In genomic region chr2:23537991-23538390, GRCh38 we compare ENCODE assay signal across 25 cellular contexts.
"Had no signal": no experiment of that assay in that cellular context is flagged by ENCODE, and none has a peak within 500 bp of the region (broad histone marks: within the 10 kb centered on the region; RNA-seq: fewer than 3 reads in every experiment).

No MANE protein-coding gene starts in this region.

- H3K27ac ChIP-seq: left ventricle myocardium inferior, pancreas, prostate gland, thoracic aorta, uterus had no signal

- H3K36me3 ChIP-seq: adrenal gland, left ventricle myocardium inferior, pancreas, prostate gland, thoracic aorta, uterus had no signal

- H3K27me3 ChIP-seq: adrenal gland, pancreas, uterus had no signal

- H3K4me3 ChIP-seq: adrenal gland, left ventricle myocardium inferior, mucosa of descending colon, pancreas, prostate gland, thoracic aorta, uterus had no signal

- ATAC-seq: activated CD8-positive, alpha-beta T cell treated with anti-CD3 and anti-CD28 coated beads for 36 hours; effector memory CD8-positive, alpha-beta T cell; mucosa of descending colon; pancreas; sciatic nerve; stimulated activated effector memory CD8-positive, alpha-beta T cell treated with anti-CD3 and anti-CD28 coated beads, Interleukin-12 subunit alpha, Interleukin-12 subunit beta, amount 100 ng/mL, for 72 hours; T-helper 17 cell; WTC11 had no signal

- H3K9me3 ChIP-seq: adrenal gland, left ventricle myocardium inferior, mucosa of descending colon, pancreas, prostate gland, thoracic aorta, uterus had no signal

- H3K4me1 ChIP-seq: pancreas, prostate gland had no signal

- DNase-seq: activated CD4-positive, alpha-beta T cell treated with anti-CD3 and anti-CD28 coated beads for 1 hour; activated CD4-positive, alpha-beta T cell treated with anti-CD3 and anti-CD28 coated beads, Interleukin-2, amount 50 U/mL, for 1 hour; activated CD8-positive, alpha-beta T cell treated with anti-CD3 and anti-CD28 coated beads for 36 hours; activated effector memory CD4-positive, alpha-beta T cell treated with Interleukin-2 at 50 U/mL for 16 hours; activated naive CD4-positive, alpha-beta T cell treated with Interleukin-2 at 50 U/mL for 16 hours; adrenal gland; aorta; caudate nucleus; cortex of kidney; effector memory CD8-positive, alpha-beta T cell; erythroblast; left ventricle myocardium inferior; naive B cell; retina; small intestine; stimulated activated CD4-positive, alpha-beta T cell treated with anti-CD3 and anti-CD28 coated beads, Interleukin-4, amount 100 ng/mL, for 24 hours; T-helper 17 cell; uterus had no signal
